In the genomic region with DNA sequence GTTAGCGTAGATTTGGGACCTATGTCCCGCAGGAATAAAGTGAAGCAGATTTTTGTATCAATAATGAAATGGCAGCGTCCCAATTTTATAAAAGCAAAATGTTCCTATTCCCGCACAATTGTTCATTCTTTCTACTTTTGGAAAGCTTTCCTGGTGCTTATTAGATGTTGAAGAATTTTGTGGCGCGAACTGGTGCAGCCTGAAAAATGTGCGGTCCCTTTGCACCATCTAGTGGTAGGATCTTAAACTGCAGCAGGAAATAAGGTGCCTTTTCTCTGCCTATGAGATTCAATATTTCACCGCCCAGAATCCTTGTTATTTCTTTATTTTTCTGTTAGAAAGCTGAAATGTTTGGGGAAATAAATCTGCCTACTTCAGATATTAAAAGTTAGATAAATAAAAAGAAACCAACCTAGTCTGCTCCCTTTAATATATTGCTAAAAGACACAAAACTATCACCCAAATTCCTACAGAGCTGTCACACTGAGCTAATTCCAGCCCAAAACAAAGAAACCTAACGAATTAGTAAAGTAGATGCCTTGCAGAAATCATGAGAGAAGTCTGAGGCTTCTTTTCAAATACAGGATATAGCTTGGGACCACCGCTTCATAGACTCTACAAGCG, we compare ENCODE assay signal across 7 cellular contexts.
DNase-seq lines count a peak whose midpoint lies in the region; ATAC-seq, FAIRE-seq and TF ChIP-seq lines count a peak whose summit lies in the region.

No MANE protein-coding gene starts in this region.

- no peak for ATAC-seq in HG03045 (IDR thresholded peaks at IDR 0.05; ENCODE audit: unreplicated experiment)

- H3K27me3 ChIP-seq in SJCRH30 (no peaks in the 10 kb centered on the region), mammary epithelial cell (ENCODE audit: insufficient read depth, low read length) (no peaks in the 10 kb centered on the region), keratinocyte (ENCODE audit: control insufficient read depth, extremely low read depth, insufficient read depth, low read length) (no peaks in the 10 kb centered on the region)

- TF ChIP-seq CTCF in mammary epithelial cell (conservative IDR thresholded peaks at IDR 0.05 in 1 of 2, IDR thresholded peaks at IDR 0.05 in 1 of 2; ENCODE audit: extremely low read depth in 1 of 2, insufficient read depth in 1 of 2, low read depth in 1 of 2, low read length in 2 of 2) (peak; percentile 91 to 95), keratinocyte (optimal IDR thresholded peaks at IDR 0.05 in 1 of 3, IDR thresholded peaks at IDR 0.05 in 1 of 3, conservative IDR thresholded peaks at IDR 0.05 in 1 of 3; ENCODE audit: extremely low read depth in 1 of 3, insufficient read depth in 2 of 3, low read length in 3 of 3) (peak; percentile 77 to 85 (median 79))

- no peaks in the 10 kb centered on the region for H3K36me3 ChIP-seq in SJCRH30
- no peaks in the 10 kb centered on the region for H3K36me3 ChIP-seq in mammary epithelial cell (ENCODE audit: insufficient read depth, low read length)
- H3K36me3 ChIP-seq in keratinocyte (ENCODE audit: control insufficient read depth in 2 of 2, extremely low read depth in 1 of 2, insufficient read depth in 2 of 2, low read length in 2 of 2) = no peaks in the 10 kb centered on the region

- H3K4me1 ChIP-seq in SJCRH30 = peaks cover 2% of the 10 kb centered on the region; the same call in 1 of the 2 replicates
- peaks cover 4% of the 10 kb centered on the region for H3K4me1 ChIP-seq in mammary epithelial cell (ENCODE audit: insufficient read depth, low read length)
- no peaks in the 10 kb centered on the region for H3K4me1 ChIP-seq in keratinocyte (ENCODE audit: control insufficient read depth, extremely low read depth, insufficient read depth, low read length)

- intact Hi-C loops in mammary epithelial cell (cut with micrococcal nuclease) = loop anchor here (1.0 to 5.0 kb wide), 6 partner anchors 94 to 1083 kb away; no protein-coding TSS in a partner anchor

- no peaks in the 10 kb centered on the region for H3K79me2 ChIP-seq in mammary epithelial cell (ENCODE audit: insufficient read depth, low read length)
- no peaks in the 10 kb centered on the region for H3K79me2 ChIP-seq in keratinocyte (ENCODE audit: control insufficient read depth, insufficient read depth, low read length)

- peak; percentile 59 for DNase-seq in ELF-1 (ENCODE audit: low read depth, low spot score)
- DNase-seq in LoVo (ENCODE audit: low spot score) = peak; percentile 55
- peak; percentile 54 to 89 for DNase-seq in SJCRH30
- peak; percentile 45 for DNase-seq in mammary epithelial cell
- no peak for DNase-seq in keratinocyte (ENCODE audit: low read depth, low spot score)
- DNase-seq in stimulated activated CD4-positive, alpha-beta T cell treated with anti-CD3 and anti-CD28 coated beads, Interleukin-2, amount 100 ng/mL, for 48 hours = peak; percentile 44 to 57

- H2AFZ ChIP-seq in mammary epithelial cell (ENCODE audit: low read depth, low read length) (no peak overlapping the region), keratinocyte (ENCODE audit: control insufficient read depth, low read length) (no peak overlapping the region)

- CTCF ChIA-PET in mammary epithelial cell (lab: Charles Lee; ENCODE audit: low non-redundant PET) = interaction anchor here (0.6 to 0.7 kb wide), 2 partner anchors 72 to 1084 kb away, joined by 3 to 25 read pairs; no protein-coding TSS in a partner anchor

- in situ Hi-C loops in mammary epithelial cell (cut with MboI; ENCODE audit: low sequenced_read_pairs in 2 of 2) = loop anchor here (25.0 kb wide), 1 partner anchor 1079 kb away; no protein-coding TSS in a partner anchor

- FAIRE-seq in keratinocyte (lab: Jason Lieb, UNC) = peak; percentile 81

- dilution Hi-C loops in mammary epithelial cell (cut with HindIII; ENCODE audit: low sequenced_read_pairs) = no loop called here
- dilution Hi-C loops in keratinocyte (cut with MboI; ENCODE audit: extremely low pct_ligation_motif_present, low sequenced_read_pairs) = no loop called here

- H3K27ac ChIP-seq in SJCRH30 = no peak overlapping the region
- H3K27ac ChIP-seq in mammary epithelial cell (ENCODE audit: insufficient read depth, low read depth, low read length) = no peak overlapping the region
- H3K27ac ChIP-seq in keratinocyte (ENCODE audit: control insufficient read depth, insufficient read depth, low read length) = no peak overlapping the region

- H3K4me3 ChIP-seq in SJCRH30 (no peak overlapping the region), mammary epithelial cell (replicated peaks in 1 of 3; ENCODE audit: insufficient read depth in 1 of 3, low read depth in 2 of 3, low read length in 3 of 3) (no peak overlapping the region), keratinocyte (ENCODE audit: control insufficient read depth in 2 of 3, extremely low read depth in 1 of 3, insufficient read depth in 2 of 3, low read depth in 1 of 3, low read length in 3 of 3) (no peak overlapping the region)

- no peaks in the 10 kb centered on the region for H4K20me1 ChIP-seq in mammary epithelial cell (ENCODE audit: insufficient read depth, low read length)
- no peaks in the 10 kb centered on the region for H4K20me1 ChIP-seq in keratinocyte (ENCODE audit: control insufficient read depth, extremely low read depth, insufficient read depth, low read length)

- H3K9me3 ChIP-seq in SJCRH30 (replicated peaks) = no peaks in the 10 kb centered on the region
- H3K9me3 ChIP-seq in mammary epithelial cell (replicated peaks; ENCODE audit: insufficient read depth, low read length) = no peaks in the 10 kb centered on the region
- H3K9me3 ChIP-seq in keratinocyte (ENCODE audit: control insufficient read depth, low read depth, low read length) = no peaks in the 10 kb centered on the region

- H3K4me2 ChIP-seq in mammary epithelial cell (ENCODE audit: insufficient read depth, low read depth, low read length) (no peak overlapping the region), keratinocyte (ENCODE audit: control insufficient read depth, extremely low read depth, insufficient read depth, low read depth, low read length) (no peak overlapping the region)

- no peak overlapping the region for H3K9ac ChIP-seq in mammary epithelial cell (ENCODE audit: insufficient read depth, low read length)
- no peak overlapping the region for H3K9ac ChIP-seq in keratinocyte (ENCODE audit: control insufficient read depth, extremely low read depth, insufficient read depth, low read length)

- WGBS in mammary epithelial cell (ENCODE audit: low coverage, missing lambda C conversion rate) = 29% methylated on average over 11 of the region's 11 CpGs

- BruUV-seq in mammary epithelial cell (replicated peaks; lab: Mats Ljungman, UMichigan) = no TSS peak

- H3K9me1 ChIP-seq in keratinocyte (ENCODE audit: control insufficient read depth, extremely low read depth, insufficient read depth, low read length) = no peaks in the 10 kb centered on the region
